ENCODE assay signal across 26 cellular contexts in the genomic region with DNA sequence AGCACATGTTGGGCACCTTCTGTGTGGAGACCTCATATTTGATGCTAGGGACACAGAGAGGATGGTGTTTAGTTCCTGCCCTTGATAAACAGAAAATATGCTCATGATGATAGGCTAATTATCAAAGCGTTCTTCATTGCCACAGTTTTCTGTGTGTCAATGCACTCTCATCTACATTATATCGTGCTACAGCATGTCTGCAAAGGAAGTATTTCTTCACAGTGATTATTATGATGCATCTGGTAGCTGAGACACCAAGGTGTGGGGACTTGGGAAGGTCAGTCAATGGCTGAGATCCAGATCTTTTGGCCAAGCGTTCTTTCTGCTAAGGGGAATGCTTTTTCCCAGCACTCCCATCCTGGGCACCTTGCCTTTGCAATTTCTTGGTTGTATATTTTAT.
"Had no signal": no experiment of that assay in that cellular context is flagged by ENCODE, and none has a peak within 500 bp of the region (broad histone marks: within the 10 kb centered on the region; RNA-seq: fewer than 3 reads in every experiment).

No MANE protein-coding gene starts in this region.

- ATAC-seq: esophagus mucosa; gastrocnemius medialis; heart right ventricle; left cardiac atrium; left lung; left ventricle myocardium superior; lower lobe of right lung; naive thymus-derived CD4-positive, alpha-beta T cell had no signal

- H3K4me1 ChIP-seq: esophagus squamous epithelium, gastrocnemius medialis, left lung, lower lobe of right lung had no signal

- H3K4me3 Mint-ChIP-seq: memory B cell; naive thymus-derived CD4-positive, alpha-beta T cell had no signal

- DNase-seq: dermis blood vessel endothelial cell; dorsolateral prefrontal cortex; effector CD4-positive, alpha-beta T cell; effector memory CD4-positive, alpha-beta T cell; erythroblast; esophagus squamous epithelium; foreskin fibroblast; foreskin melanocyte; gastrocnemius medialis; glutamatergic neuron; head of caudate nucleus; heart right ventricle; hippocampal formation; left cardiac atrium; left lung; left ventricle myocardium superior; lower lobe of right lung; midbrain; naive thymus-derived CD4-positive, alpha-beta T cell had no signal

- H3K4me3 ChIP-seq: coronary artery, dorsolateral prefrontal cortex, esophagus squamous epithelium, gastrocnemius medialis, heart right ventricle, left lung, lower lobe of right lung had no signal

- H3K4me1 Mint-ChIP-seq: memory B cell; naive thymus-derived CD4-positive, alpha-beta T cell had no signal

- H3K36me3 Mint-ChIP-seq: memory B cell; naive thymus-derived CD4-positive, alpha-beta T cell had no signal

- H3K9me3 ChIP-seq: esophagus squamous epithelium, gastrocnemius medialis, heart right ventricle, left lung, lower lobe of right lung had no signal

- H3K36me3 ChIP-seq: esophagus squamous epithelium, gastrocnemius medialis, heart right ventricle, left lung, lower lobe of right lung had no signal

- H3K27me3 ChIP-seq: dorsolateral prefrontal cortex, esophagus squamous epithelium, gastrocnemius medialis, heart right ventricle, left lung had no signal

- H3K27ac ChIP-seq: coronary artery, dorsolateral prefrontal cortex, epithelial cell of prostate, esophagus squamous epithelium, gastrocnemius medialis, heart right ventricle, left lung, lower lobe of right lung had no signal

- FAIRE-seq: endothelial cell of umbilical vein, islet of Langerhans, keratinocyte had no signal

- H3K27ac Mint-ChIP-seq: memory B cell; naive thymus-derived CD4-positive, alpha-beta T cell had no signal

- H3K27me3 Mint-ChIP-seq: memory B cell; naive thymus-derived CD4-positive, alpha-beta T cell had no signal
